Comparison of ENCODE assay signal across 38 cellular contexts in the genomic region with DNA sequence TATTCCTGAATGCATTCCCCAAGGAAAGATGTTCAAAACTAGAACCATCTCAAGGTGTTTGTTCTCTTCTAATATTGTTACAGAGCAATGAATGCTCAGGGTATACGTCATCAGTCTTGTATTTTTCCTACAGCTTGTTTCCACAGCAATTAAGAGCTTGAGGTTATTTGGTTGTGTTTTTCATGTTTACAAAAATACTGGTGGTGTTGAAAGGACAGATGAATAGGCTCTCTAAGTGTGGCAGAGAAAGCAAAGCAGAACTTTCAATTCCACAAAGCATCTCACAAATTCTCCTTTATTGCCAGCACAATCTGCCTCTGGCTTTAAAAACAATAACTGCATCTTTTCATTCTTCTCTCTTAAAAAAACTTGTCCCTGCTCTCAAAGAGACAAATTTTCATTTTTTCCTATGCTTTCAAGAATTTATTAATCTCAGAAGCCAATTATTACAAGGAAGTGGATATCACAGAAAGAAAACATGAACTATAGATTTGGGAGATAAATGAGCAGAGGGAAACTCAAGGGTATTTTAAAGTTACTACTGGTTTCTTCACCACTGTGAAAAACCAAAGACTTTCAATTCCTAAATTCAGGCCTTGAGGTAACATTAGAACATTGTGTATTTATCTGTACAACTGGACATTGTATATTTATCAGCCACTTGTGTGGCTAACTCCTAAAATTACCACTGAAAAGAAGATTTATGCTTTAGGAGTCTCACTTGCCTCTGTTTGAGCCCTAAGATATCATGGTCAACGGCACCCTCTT. TPM values are rescaled to one million over a fixed set of nuclear protein-coding genes. Genes with fewer than 3 reads are reported as not detected.
"Had no signal": no experiment of that assay in that cellular context is flagged by ENCODE, and none has a peak within 500 bp of the region (broad histone marks: within the 10 kb centered on the region; RNA-seq: fewer than 3 reads in every experiment).

No MANE protein-coding gene starts in this region.

- H3K27ac ChIP-seq: colonic mucosa, esophagus muscularis mucosa, foreskin keratinocyte, heart right ventricle, left lung, neutrophil, prostate gland, right atrium auricular region, sigmoid colon, testis, tibial artery had no signal

- H3K27me3 Mint-ChIP-seq: dendritic cell treated with granulocyte-macrophage colony-stimulating factor and Interleukin-4, amounts not matched to agents 40 ng/mL and 50 ng/mL, for 4 days; naive B cell; stimulated activated memory B cell treated with anti-CD40 and anti-IgM and Interleukin-4, amounts not matched to agents 10 μg/mL and 1 μg/mL and 100 μg/mL, for 72 hours; type B pancreatic cell had no signal

- H3K4me3 Mint-ChIP-seq: dendritic cell treated with granulocyte-macrophage colony-stimulating factor and Interleukin-4, amounts not matched to agents 40 ng/mL and 50 ng/mL, for 4 days; mesothelial cell of epicardium; naive B cell; natural killer cell treated with Interleukin-12 subunit alpha and Interleukin-12 subunit beta and Interleukin-15 and Interleukin-18, amount 100 ng/mL, for 72 hours; neural crest cell; stimulated activated memory B cell treated with anti-CD40 and anti-IgM and Interleukin-4, amounts not matched to agents 10 μg/mL and 1 μg/mL and 100 μg/mL, for 72 hours; type B pancreatic cell had no signal

- H3K27me3 ChIP-seq: colonic mucosa, esophagus muscularis mucosa, foreskin keratinocyte, heart right ventricle, left lung, neutrophil, right atrium auricular region, sigmoid colon, testis, tibial artery had no signal

- H3K9me3 ChIP-seq: colonic mucosa, esophagus muscularis mucosa, heart right ventricle, left lung, mucosa of descending colon, neutrophil, prostate gland, right atrium auricular region, sigmoid colon, testis, tibial artery had no signal

- H3K4me1 Mint-ChIP-seq: naive B cell; neural crest cell; stimulated activated memory B cell treated with anti-CD40 and anti-IgM and Interleukin-4, amounts not matched to agents 10 μg/mL and 1 μg/mL and 100 μg/mL, for 72 hours had no signal

- H3K4me1 ChIP-seq: colonic mucosa, esophagus muscularis mucosa, foreskin keratinocyte, heart right ventricle, left lung, prostate gland, right atrium auricular region, sigmoid colon, testis, tibial artery had no signal

- H3K4me3 ChIP-seq: colonic mucosa, esophagus muscularis mucosa, heart right ventricle, left lung, mucosa of descending colon, prostate gland, right atrium auricular region, sigmoid colon, testis, tibial artery had no signal

- FAIRE-seq: endothelial cell of umbilical vein, islet of Langerhans had no signal

- ATAC-seq: foreskin keratinocyte; heart right ventricle; left cardiac atrium; left lung; mucosa of descending colon; natural killer cell treated with Interleukin-12 subunit alpha and Interleukin-12 subunit beta and Interleukin-15 and Interleukin-18, amount 100 ng/mL, for 72 hours; stimulated activated memory B cell treated with anti-CD40 and anti-IgM and Interleukin-4, amounts not matched to agents 10 μg/mL and 1 μg/mL and 100 μg/mL, for 72 hours; stimulated activated naive CD8-positive, alpha-beta T cell treated with anti-CD3 and anti-CD28 coated beads, Interleukin-15, Interleukin-2, amounts not matched to agents 100 U/mL and 50 U/mL, for 24 hours had no signal

- DNase-seq: colonic mucosa; effector memory CD4-positive, alpha-beta T cell; foreskin keratinocyte; glutamatergic neuron; heart right ventricle; hippocampal formation; left cardiac atrium; left lung; mesenchymal stem cell; mucosa of descending colon; naive B cell; sigmoid colon; stimulated activated CD4-positive, alpha-beta T cell treated with anti-CD3 and anti-CD28 coated beads, Interleukin-2, amount 100 ng/mL, for 24 hours; stimulated activated CD4-positive, alpha-beta T cell treated with anti-CD3 and anti-CD28 coated beads, Interleukin-4, amount 100 ng/mL, for 24 hours; stimulated activated naive CD8-positive, alpha-beta T cell treated with anti-CD3 and anti-CD28 coated beads, Interleukin-15, Interleukin-2, amounts not matched to agents 100 U/mL and 50 U/mL, for 24 hours; substantia nigra; testis; tibial artery had no signal

- H3K36me3 ChIP-seq: colonic mucosa, esophagus muscularis mucosa, heart right ventricle, left lung, neutrophil, prostate gland, right atrium auricular region, sigmoid colon, tibial artery had no signal

- H3K36me3 Mint-ChIP-seq: mesothelial cell of epicardium; naive B cell; natural killer cell treated with Interleukin-12 subunit alpha and Interleukin-12 subunit beta and Interleukin-15 and Interleukin-18, amount 100 ng/mL, for 72 hours; stimulated activated memory B cell treated with anti-CD40 and anti-IgM and Interleukin-4, amounts not matched to agents 10 μg/mL and 1 μg/mL and 100 μg/mL, for 72 hours; type B pancreatic cell had no signal

- H3K9me3 Mint-ChIP-seq: dendritic cell treated with granulocyte-macrophage colony-stimulating factor and Interleukin-4, amounts not matched to agents 40 ng/mL and 50 ng/mL, for 4 days; neural crest cell; stimulated activated memory B cell treated with anti-CD40 and anti-IgM and Interleukin-4, amounts not matched to agents 10 μg/mL and 1 μg/mL and 100 μg/mL, for 72 hours; type B pancreatic cell had no signal

- H3K27ac Mint-ChIP-seq: dendritic cell treated with granulocyte-macrophage colony-stimulating factor and Interleukin-4, amounts not matched to agents 40 ng/mL and 50 ng/mL, for 4 days; mesothelial cell of epicardium; natural killer cell treated with Interleukin-12 subunit alpha and Interleukin-12 subunit beta and Interleukin-15 and Interleukin-18, amount 100 ng/mL, for 72 hours; stimulated activated memory B cell treated with anti-CD40 and anti-IgM and Interleukin-4, amounts not matched to agents 10 μg/mL and 1 μg/mL and 100 μg/mL, for 72 hours; type B pancreatic cell had no signal

RNA-seq across cellular contexts. Expression of a gene that starts 49.2 kb away (rescaled TPM):
- total RNA-seq: colonic mucosa; endothelial cell of umbilical vein; epithelial cell of proximal tubule; esophagus muscularis mucosa; fibroblast of lung; foreskin keratinocyte; heart right ventricle; kidney epithelial cell; left cardiac atrium; left lung; lower leg skin; lung microvascular endothelial cell; mesothelial cell of epicardium; mucosa of descending colon; natural killer cell treated with Interleukin-12 subunit alpha and Interleukin-12 subunit beta and Interleukin-15 and Interleukin-18, amount 100 ng/mL, for 72 hours; neural crest cell; omental fat pad; right atrium auricular region; sigmoid colon; skeletal muscle tissue; urinary bladder had no signal
- polyA plus RNA-seq: endothelial cell of umbilical vein, fibroblast of lung, foreskin keratinocyte, heart right ventricle, sigmoid colon, urinary bladder had no signal
